Comparison of ENCODE assay signal across 7 cellular contexts in genomic region chr10:62818426-62819011, GRCh38. TPM values are rescaled to one million over a fixed set of nuclear protein-coding genes. Genes with fewer than 3 reads are reported as not detected.
DNase-seq lines count a peak whose midpoint lies in the region; TF ChIP-seq lines count a peak whose summit lies in the region.

No MANE protein-coding gene starts in this region.

- H3K27ac ChIP-seq in neural cell (ENCODE audit: low read length): no peak overlapping the region

- TF ChIP-seq EP300 in neural cell (conservative IDR thresholded peaks at IDR 0.05; ENCODE audit: poor library complexity, severe bottlenecking): no peak

- peaks cover 4% of the 10 kb centered on the region for H3F3A ChIP-seq in neural cell (ENCODE audit: insufficient read depth, low read length, poor library complexity, severe bottlenecking)

- H4K20me1 ChIP-seq in neural cell (ENCODE audit: insufficient read depth): no peaks in the 10 kb centered on the region

- no peaks in the 10 kb centered on the region for H3K36me3 ChIP-seq in neural cell (ENCODE audit: insufficient read depth, low read length)

- peak overlapping the region; percentile 98 for H3K4me3 Mint-ChIP-seq in type B pancreatic cell

- H3K79me2 ChIP-seq in neural cell (replicated peaks; ENCODE audit: insufficient read depth, low read length): no peaks in the 10 kb centered on the region

- H3K4me2 ChIP-seq in neural cell (ENCODE audit: low read length): peak overlapping the region; percentile 86

- H3K9me3 ChIP-seq in neural cell (ENCODE audit: low read length): no peaks in the 10 kb centered on the region

- H3K9me2 ChIP-seq in neural cell (ENCODE audit: insufficient read depth, low read length): no peaks in the 10 kb centered on the region

- peaks cover 77% of the 10 kb centered on the region for H3K27me3 Mint-ChIP-seq in type B pancreatic cell

- H3K27ac Mint-ChIP-seq in type B pancreatic cell: no peak overlapping the region

- no peak overlapping the region for H2AFZ ChIP-seq in neural cell (ENCODE audit: low read depth, low read length)

- H3K27me3 ChIP-seq in neural cell (ENCODE audit: insufficient read depth, low read depth, low read length): peaks cover 77% of the 10 kb centered on the region

- TF ChIP-seq CTCF in HFF-Myc (IDR thresholded peaks at IDR 0.05; ENCODE audit: low read depth, low read length, missing control alignments) (no peak), epithelial cell of esophagus (IDR thresholded peaks at IDR 0.05; ENCODE audit: insufficient read depth, low read depth, low read length, missing control alignments) (no peak), neural cell (IDR thresholded peaks at IDR 0.05; ENCODE audit: poor library complexity, severe bottlenecking) (no peak), type B pancreatic cell (conservative IDR thresholded peaks at IDR 0.05) (no peak)

- peaks cover 16% of the 10 kb centered on the region for H3K4me1 Mint-ChIP-seq in type B pancreatic cell (ENCODE audit: unreplicated experiment)

- no peak for TF ChIP-seq RAD21 in neural cell (conservative IDR thresholded peaks at IDR 0.05)

- peak overlapping the region; percentile 49 for H3K4me3 ChIP-seq in HFF-Myc (replicated peaks; ENCODE audit: low read depth, low read length)
- H3K4me3 ChIP-seq in epithelial cell of esophagus (ENCODE audit: low read length): peak overlapping the region; percentile 28
- peak overlapping the region; percentile 80 for H3K4me3 ChIP-seq in neural cell (ENCODE audit: low read length)

- H3K9ac ChIP-seq in neural cell (ENCODE audit: low read length): no peak overlapping the region

- DNase-seq in HFF-Myc (ENCODE audit: extremely low read depth, low read depth) (no peak), epithelial cell of esophagus (ENCODE audit: low read depth) (no peak), type B pancreatic cell (ENCODE audit: extremely low spot score, unreplicated experiment) (no peak), NCI-H146 (lab: John Stamatoyannopoulos, UW) (no peak), cerebellar nuclear complex (lab: John Stamatoyannopoulos, UW) (no peak)
- peak; percentile 33 to 41 for DNase-seq in activated CD4-positive, alpha-beta T cell treated with anti-CD3 and anti-CD28 coated beads, Interleukin-2, amount 50 U/mL, for 24 hours (ENCODE audit: low read depth in 1 of 2, low spot score in 1 of 2)

- no peaks in the 10 kb centered on the region for H3K9me3 Mint-ChIP-seq in type B pancreatic cell

- peaks cover 5% of the 10 kb centered on the region for H3K36me3 Mint-ChIP-seq in type B pancreatic cell

TF ChIP-seq in neural cell, 6 proteins besides CTCF, POLR2A, EP300 and RAD21:
- no peak for TF ChIP-seq REST (IDR thresholded peaks at IDR 0.05; ENCODE audit: borderline replicate concordance)
- no peak for TF ChIP-seq SMC3 (conservative IDR thresholded peaks at IDR 0.05; ENCODE audit: poor library complexity)
- TF ChIP-seq TAF1 (IDR thresholded peaks at IDR 0.05; ENCODE audit: low read depth): no peak
- no peak for TF ChIP-seq EZH2 (IDR thresholded peaks at IDR 0.05; ENCODE audit: borderline replicate concordance, insufficient read depth, low read length, poor library complexity, severe bottlenecking)
- TF ChIP-seq MXI1 (conservative IDR thresholded peaks at IDR 0.05; ENCODE audit: poor library complexity, severe bottlenecking): peak; percentile 46
- TF ChIP-seq POLR2AphosphoS5 (IDR thresholded peaks at IDR 0.05): no peak

RNA-seq across cellular contexts. Expression of gene EGR2, which starts 2.4 kb away (rescaled TPM):
- polyA plus RNA-seq in neural cell: 0.46 and 1.7 TPM in 2 replicates
- polyA minus RNA-seq in neural cell: 0.35 and 0.73 TPM in 2 replicates
- total RNA-seq in type B pancreatic cell (ENCODE audit: low replicate concordance): 17.6 and 26.7 TPM in 2 replicates

RNA-seq across cellular contexts. Expression of gene ADO, which starts 14.0 kb away (rescaled TPM):
- polyA plus RNA-seq in neural cell: 33.2 and 35.9 TPM in 2 replicates
- polyA minus RNA-seq in neural cell: 46.2 and 49.4 TPM in 2 replicates
- total RNA-seq in type B pancreatic cell (ENCODE audit: low replicate concordance): 15.7 and 27.5 TPM in 2 replicates

Comparison
In these comparisons a context has a peak if more than half of its experiments do, and no peak if none do; other contexts are left out.
1. DNase-seq: peak in activated CD4-positive, alpha-beta T cell treated with anti-CD3 and anti-CD28 coated beads, Interleukin-2, amount 50 U/mL, for 24 hours (2 of 2); none in HFF-Myc (single experiment), epithelial cell of esophagus (single experiment), type B pancreatic cell (single experiment), NCI-H146 (single experiment) and cerebellar nuclear complex (0 of 2).
2. H3K4me3 ChIP-seq: peak in every context shown above with its lines; median percentile 80 in neural cell; 49 in HFF-Myc; 28 in epithelial cell of esophagus.